Comparison of ENCODE assay signal across 10 cellular contexts in the genomic region with DNA sequence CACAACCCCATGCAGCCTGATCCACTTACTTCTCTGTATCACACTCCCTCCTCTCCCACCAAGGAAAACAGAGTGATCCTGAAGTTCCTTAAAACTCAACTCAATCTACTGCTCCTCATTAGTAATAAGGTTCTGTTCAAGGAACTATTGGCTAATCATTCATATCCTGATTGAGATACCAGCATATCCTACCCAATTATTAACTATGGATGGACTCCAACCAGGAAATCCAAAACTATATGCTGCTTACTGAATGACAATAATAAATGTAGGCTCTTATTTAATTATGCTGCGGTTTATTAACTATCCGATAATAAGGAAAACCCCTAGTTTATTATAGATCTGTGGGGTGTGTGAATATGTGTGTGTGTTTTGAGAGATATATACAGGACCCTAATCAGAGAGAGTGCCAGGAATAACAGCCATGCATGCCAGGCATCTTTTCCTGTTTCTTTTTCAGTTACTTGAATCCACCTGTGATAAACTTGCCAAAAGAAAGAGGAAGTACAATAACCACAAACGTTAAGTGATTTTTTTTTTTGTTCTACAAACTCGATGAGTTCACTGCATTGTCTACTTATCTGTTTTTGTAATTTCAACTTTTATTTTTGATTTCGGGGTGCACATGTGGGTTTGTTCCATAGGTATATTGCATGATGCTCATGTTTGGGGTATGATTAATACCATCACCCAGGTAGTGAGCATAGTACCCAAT.
DNase-seq lines count a peak whose midpoint lies in the region; ATAC-seq lines count a peak whose summit lies in the region.
"Had no signal": no experiment of that assay in that cellular context is flagged by ENCODE, and none has a peak within 500 bp of the region (broad histone marks: within the 10 kb centered on the region; RNA-seq: fewer than 3 reads in every experiment).

No MANE protein-coding gene starts in this region.

- H3K9me3 Mint-ChIP-seq in activated naive CD4-positive, alpha-beta T cell treated with anti-CD3 and anti-CD28 coated beads, Interleukin-2, amount 50 U/mL, for 24 hours = peaks cover 9% of the 10 kb centered on the region
- H3K9me3 Mint-ChIP-seq in stimulated activated naive CD8-positive, alpha-beta T cell treated with anti-CD3 and anti-CD28 coated beads, Interleukin-15, amount 100 ng/mL, for 72 hours = peaks cover 17% of the 10 kb centered on the region in 2 donors

- peak overlapping the region; percentile 94 for H3K27ac Mint-ChIP-seq in activated naive CD4-positive, alpha-beta T cell treated with anti-CD3 and anti-CD28 coated beads, Interleukin-2, amount 50 U/mL, for 24 hours
- peak overlapping the region; percentile 8 to 44 for H3K27ac Mint-ChIP-seq in stimulated activated naive CD8-positive, alpha-beta T cell treated with anti-CD3 and anti-CD28 coated beads, Interleukin-15, amount 100 ng/mL, for 72 hours

- DNase-seq in activated naive CD4-positive, alpha-beta T cell (lab: John Stamatoyannopoulos, UW) = no peak
- DNase-seq in OCI-M1 (lab: John Stamatoyannopoulos, UW) = peak; percentile 50
- no peak for DNase-seq in stimulated activated naive CD8-positive, alpha-beta T cell treated with anti-CD3 and anti-CD28 coated beads, Interleukin-15, amount 100 ng/mL, for 72 hours
- DNase-seq in cerebellar nuclear complex (lab: John Stamatoyannopoulos, UW) = no peak
- DNase-seq in NCI-H2196 treated with DMSO at 0.1 percent for 48 hours (lab: John Stamatoyannopoulos, UW; ENCODE audit: unreplicated experiment) = no peak
- DNase-seq: NCI-H1417, SHP77 treated with DMSO at 0.1 percent for 48 hours had no signal

- ATAC-seq in HG02981 (IDR thresholded peaks at IDR 0.05; ENCODE audit: unreplicated experiment) (peak; percentile 81), HG02840 (IDR thresholded peaks at IDR 0.05; ENCODE audit: low FRiP score, unreplicated experiment) (no peak)
- ATAC-seq in stimulated activated naive CD8-positive, alpha-beta T cell treated with anti-CD3 and anti-CD28 coated beads, Interleukin-15, amount 100 ng/mL, for 72 hours = no peak

- peak overlapping the region; percentile 84 for H3K4me3 Mint-ChIP-seq in activated naive CD4-positive, alpha-beta T cell treated with anti-CD3 and anti-CD28 coated beads, Interleukin-2, amount 50 U/mL, for 24 hours
- H3K4me3 Mint-ChIP-seq in stimulated activated naive CD8-positive, alpha-beta T cell treated with anti-CD3 and anti-CD28 coated beads, Interleukin-15, amount 100 ng/mL, for 72 hours = peak overlapping the region; percentile 41 to 54

- peaks cover 87% of the 10 kb centered on the region for H3K4me1 Mint-ChIP-seq in activated naive CD4-positive, alpha-beta T cell treated with anti-CD3 and anti-CD28 coated beads, Interleukin-2, amount 50 U/mL, for 24 hours
- H3K4me1 Mint-ChIP-seq in stimulated activated naive CD8-positive, alpha-beta T cell treated with anti-CD3 and anti-CD28 coated beads, Interleukin-15, amount 100 ng/mL, for 72 hours = peaks cover 68% of the 10 kb centered on the region

- H3K27me3 Mint-ChIP-seq in activated naive CD4-positive, alpha-beta T cell treated with anti-CD3 and anti-CD28 coated beads, Interleukin-2, amount 50 U/mL, for 24 hours = no peaks in the 10 kb centered on the region
- no peaks in the 10 kb centered on the region for H3K27me3 Mint-ChIP-seq in stimulated activated naive CD8-positive, alpha-beta T cell treated with anti-CD3 and anti-CD28 coated beads, Interleukin-15, amount 100 ng/mL, for 72 hours

- peaks cover 11% of the 10 kb centered on the region for H3K36me3 Mint-ChIP-seq in activated naive CD4-positive, alpha-beta T cell treated with anti-CD3 and anti-CD28 coated beads, Interleukin-2, amount 50 U/mL, for 24 hours
